1 cellular context compared by ENCODE assay signal in the genomic region with DNA sequence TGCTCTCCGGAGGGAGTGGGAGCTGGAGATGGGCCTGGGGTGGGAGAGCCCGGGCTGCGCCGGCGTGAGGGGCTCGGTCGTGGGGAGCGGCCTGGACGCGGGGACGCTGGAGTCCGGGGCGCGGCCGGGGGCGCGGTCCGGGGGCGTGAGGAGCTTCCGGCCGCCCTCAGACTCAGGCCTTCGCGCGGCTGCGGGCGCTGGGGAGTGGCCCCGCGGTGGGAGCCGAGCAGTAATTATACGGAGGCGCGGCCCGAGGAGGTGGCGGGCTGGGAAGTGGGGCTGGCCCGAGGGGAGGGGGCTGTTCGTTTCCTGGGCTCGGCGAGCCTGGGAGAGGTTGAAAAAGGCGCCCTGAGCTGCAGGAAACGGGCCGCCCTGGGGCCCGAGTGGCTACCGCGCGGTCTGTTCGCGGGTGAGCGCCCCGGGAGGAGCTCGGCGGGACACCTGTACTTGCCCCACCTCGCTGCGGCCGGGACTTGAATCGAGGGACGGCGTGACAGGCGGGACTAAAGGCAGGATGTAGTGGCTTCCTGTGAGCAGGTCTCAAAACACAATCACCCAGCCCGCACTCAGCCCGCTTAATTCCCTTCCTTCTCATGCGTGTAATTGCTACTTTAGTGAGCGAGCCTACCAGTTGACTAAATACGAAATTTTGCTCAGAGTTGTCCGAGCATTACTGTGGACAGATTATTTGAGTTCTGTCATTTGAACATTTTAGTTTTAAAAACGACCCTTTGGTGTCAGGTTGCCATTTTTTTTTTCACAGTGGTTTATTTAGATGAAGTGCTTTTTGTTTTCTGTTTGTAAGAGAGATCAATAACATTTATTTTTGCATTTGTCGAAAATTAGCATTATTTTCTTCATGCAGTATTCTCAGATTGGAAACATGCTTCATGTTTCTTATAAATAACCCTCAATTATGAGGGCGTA.
TF ChIP-seq lines count a peak whose summit lies in the region.

No MANE protein-coding gene starts in this region.

TF ChIP-seq in SK-N-SH, 30 proteins besides CTCF, POLR2A, EP300 and RAD21 (continued from another document):
- TF ChIP-seq, protein P1, sequence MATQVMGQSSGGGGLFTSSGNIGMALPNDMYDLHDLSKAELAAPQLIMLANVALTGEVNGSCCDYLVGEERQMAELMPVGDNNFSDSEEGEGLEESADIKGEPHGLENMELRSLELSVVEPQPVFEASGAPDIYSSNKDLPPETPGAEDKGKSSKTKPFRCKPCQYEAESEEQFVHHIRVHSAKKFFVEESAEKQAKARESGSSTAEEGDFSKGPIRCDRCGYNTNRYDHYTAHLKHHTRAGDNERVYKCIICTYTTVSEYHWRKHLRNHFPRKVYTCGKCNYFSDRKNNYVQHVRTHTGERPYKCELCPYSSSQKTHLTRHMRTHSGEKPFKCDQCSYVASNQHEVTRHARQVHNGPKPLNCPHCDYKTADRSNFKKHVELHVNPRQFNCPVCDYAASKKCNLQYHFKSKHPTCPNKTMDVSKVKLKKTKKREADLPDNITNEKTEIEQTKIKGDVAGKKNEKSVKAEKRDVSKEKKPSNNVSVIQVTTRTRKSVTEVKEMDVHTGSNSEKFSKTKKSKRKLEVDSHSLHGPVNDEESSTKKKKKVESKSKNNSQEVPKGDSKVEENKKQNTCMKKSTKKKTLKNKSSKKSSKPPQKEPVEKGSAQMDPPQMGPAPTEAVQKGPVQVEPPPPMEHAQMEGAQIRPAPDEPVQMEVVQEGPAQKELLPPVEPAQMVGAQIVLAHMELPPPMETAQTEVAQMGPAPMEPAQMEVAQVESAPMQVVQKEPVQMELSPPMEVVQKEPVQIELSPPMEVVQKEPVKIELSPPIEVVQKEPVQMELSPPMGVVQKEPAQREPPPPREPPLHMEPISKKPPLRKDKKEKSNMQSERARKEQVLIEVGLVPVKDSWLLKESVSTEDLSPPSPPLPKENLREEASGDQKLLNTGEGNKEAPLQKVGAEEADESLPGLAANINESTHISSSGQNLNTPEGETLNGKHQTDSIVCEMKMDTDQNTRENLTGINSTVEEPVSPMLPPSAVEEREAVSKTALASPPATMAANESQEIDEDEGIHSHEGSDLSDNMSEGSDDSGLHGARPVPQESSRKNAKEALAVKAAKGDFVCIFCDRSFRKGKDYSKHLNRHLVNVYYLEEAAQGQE (IDR thresholded peaks at IDR 0.05; ENCODE audit: low read depth, low read length): 0 out of 2 replicates have a peak, but pooled peaks have one; percentile 8
- TF ChIP-seq POLR2AphosphoS5 (IDR thresholded peaks at IDR 0.05; ENCODE audit: low read depth, low read length) (no peak), ELF1 (IDR thresholded peaks at IDR 0.05) (no peak), YY1 (IDR thresholded peaks at IDR 0.05; ENCODE audit: low read depth) (0 out of 2 replicates have a peak, but pooled peaks have one; percentile 23), MXI1 (IDR thresholded peaks at IDR 0.05; ENCODE audit: low read depth, low read length) (peak; percentile 76; the same call in 1 of the 2 replicates)
